ENCODE assay signal across 1 cellular context in genomic region chr5:116564322-116564721, GRCh38.
TF ChIP-seq lines count a peak whose summit lies in the region.

No MANE protein-coding gene starts in this region.

TF ChIP-seq in H1, 55 proteins besides CTCF, POLR2A, EP300 and RAD21 (continued from another document):
- TF ChIP-seq, protein P1, sequence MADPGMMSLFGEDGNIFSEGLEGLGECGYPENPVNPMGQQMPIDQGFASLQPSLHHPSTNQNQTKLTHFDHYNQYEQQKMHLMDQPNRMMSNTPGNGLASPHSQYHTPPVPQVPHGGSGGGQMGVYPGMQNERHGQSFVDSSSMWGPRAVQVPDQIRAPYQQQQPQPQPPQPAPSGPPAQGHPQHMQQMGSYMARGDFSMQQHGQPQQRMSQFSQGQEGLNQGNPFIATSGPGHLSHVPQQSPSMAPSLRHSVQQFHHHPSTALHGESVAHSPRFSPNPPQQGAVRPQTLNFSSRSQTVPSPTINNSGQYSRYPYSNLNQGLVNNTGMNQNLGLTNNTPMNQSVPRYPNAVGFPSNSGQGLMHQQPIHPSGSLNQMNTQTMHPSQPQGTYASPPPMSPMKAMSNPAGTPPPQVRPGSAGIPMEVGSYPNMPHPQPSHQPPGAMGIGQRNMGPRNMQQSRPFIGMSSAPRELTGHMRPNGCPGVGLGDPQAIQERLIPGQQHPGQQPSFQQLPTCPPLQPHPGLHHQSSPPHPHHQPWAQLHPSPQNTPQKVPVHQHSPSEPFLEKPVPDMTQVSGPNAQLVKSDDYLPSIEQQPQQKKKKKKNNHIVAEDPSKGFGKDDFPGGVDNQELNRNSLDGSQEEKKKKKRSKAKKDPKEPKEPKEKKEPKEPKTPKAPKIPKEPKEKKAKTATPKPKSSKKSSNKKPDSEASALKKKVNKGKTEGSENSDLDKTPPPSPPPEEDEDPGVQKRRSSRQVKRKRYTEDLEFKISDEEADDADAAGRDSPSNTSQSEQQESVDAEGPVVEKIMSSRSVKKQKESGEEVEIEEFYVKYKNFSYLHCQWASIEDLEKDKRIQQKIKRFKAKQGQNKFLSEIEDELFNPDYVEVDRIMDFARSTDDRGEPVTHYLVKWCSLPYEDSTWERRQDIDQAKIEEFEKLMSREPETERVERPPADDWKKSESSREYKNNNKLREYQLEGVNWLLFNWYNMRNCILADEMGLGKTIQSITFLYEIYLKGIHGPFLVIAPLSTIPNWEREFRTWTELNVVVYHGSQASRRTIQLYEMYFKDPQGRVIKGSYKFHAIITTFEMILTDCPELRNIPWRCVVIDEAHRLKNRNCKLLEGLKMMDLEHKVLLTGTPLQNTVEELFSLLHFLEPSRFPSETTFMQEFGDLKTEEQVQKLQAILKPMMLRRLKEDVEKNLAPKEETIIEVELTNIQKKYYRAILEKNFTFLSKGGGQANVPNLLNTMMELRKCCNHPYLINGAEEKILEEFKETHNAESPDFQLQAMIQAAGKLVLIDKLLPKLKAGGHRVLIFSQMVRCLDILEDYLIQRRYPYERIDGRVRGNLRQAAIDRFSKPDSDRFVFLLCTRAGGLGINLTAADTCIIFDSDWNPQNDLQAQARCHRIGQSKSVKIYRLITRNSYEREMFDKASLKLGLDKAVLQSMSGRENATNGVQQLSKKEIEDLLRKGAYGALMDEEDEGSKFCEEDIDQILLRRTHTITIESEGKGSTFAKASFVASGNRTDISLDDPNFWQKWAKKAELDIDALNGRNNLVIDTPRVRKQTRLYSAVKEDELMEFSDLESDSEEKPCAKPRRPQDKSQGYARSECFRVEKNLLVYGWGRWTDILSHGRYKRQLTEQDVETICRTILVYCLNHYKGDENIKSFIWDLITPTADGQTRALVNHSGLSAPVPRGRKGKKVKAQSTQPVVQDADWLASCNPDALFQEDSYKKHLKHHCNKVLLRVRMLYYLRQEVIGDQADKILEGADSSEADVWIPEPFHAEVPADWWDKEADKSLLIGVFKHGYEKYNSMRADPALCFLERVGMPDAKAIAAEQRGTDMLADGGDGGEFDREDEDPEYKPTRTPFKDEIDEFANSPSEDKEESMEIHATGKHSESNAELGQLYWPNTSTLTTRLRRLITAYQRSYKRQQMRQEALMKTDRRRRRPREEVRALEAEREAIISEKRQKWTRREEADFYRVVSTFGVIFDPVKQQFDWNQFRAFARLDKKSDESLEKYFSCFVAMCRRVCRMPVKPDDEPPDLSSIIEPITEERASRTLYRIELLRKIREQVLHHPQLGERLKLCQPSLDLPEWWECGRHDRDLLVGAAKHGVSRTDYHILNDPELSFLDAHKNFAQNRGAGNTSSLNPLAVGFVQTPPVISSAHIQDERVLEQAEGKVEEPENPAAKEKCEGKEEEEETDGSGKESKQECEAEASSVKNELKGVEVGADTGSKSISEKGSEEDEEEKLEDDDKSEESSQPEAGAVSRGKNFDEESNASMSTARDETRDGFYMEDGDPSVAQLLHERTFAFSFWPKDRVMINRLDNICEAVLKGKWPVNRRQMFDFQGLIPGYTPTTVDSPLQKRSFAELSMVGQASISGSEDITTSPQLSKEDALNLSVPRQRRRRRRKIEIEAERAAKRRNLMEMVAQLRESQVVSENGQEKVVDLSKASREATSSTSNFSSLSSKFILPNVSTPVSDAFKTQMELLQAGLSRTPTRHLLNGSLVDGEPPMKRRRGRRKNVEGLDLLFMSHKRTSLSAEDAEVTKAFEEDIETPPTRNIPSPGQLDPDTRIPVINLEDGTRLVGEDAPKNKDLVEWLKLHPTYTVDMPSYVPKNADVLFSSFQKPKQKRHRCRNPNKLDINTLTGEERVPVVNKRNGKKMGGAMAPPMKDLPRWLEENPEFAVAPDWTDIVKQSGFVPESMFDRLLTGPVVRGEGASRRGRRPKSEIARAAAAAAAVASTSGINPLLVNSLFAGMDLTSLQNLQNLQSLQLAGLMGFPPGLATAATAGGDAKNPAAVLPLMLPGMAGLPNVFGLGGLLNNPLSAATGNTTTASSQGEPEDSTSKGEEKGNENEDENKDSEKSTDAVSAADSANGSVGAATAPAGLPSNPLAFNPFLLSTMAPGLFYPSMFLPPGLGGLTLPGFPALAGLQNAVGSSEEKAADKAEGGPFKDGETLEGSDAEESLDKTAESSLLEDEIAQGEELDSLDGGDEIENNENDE (IDR thresholded peaks at IDR 0.05; ENCODE audit: insufficient replicate concordance, low read length): no peak
- TF ChIP-seq SUZ12 (IDR thresholded peaks at IDR 0.05; ENCODE audit: low read length) (no peak), KDM5A (IDR thresholded peaks at IDR 0.05; ENCODE audit: low read length) (no peak), CHD2 (IDR thresholded peaks at IDR 0.05; ENCODE audit: low read length) (no peak), ATF3 (IDR thresholded peaks at IDR 0.05; ENCODE audit: insufficient read depth, low read depth, low read length) (no peak)
